In the genomic region with DNA sequence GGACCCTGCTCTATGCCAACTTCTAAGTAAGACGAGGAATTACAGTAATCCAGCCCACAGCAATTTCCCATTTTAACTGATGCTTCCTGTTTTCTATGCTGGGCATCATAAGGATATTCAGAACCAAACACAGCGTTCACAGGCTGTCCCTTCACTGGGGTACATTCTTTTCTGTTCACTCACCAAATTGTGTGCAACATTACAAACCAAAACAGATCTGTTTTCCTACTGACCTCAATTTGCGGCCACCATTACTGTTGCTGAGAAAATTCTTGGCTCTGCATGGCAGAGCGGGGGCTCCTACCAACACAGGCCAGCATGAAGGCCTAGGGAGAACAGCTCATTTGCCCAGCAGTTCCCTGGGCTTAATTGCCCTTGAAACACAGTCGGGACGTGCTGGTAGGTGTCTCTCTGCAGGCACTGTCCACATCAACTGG, we compare ENCODE assay signal across 9 cellular contexts.
DNase-seq lines count a peak whose midpoint lies in the region; FAIRE-seq and TF ChIP-seq lines count a peak whose summit lies in the region.
"Had no signal": no experiment of that assay in that cellular context is flagged by ENCODE, and none has a peak within 500 bp of the region (broad histone marks: within the 10 kb centered on the region; RNA-seq: fewer than 3 reads in every experiment).

No MANE protein-coding gene starts in this region.

- in situ Hi-C loops in Caki2 (cut with HindIII; ENCODE audit: low pct_unique_long_range_greater_than_20kb, low sequenced_read_pairs) = no loop called here

- peaks cover 26 to 78% (median 31%) of the 10 kb centered on the region in 3 donors for H3K4me1 ChIP-seq in esophagus squamous epithelium

- no peaks in the 10 kb centered on the region for H3K9me3 Mint-ChIP-seq in progenitor cell of endocrine pancreas (ENCODE audit: low read depth)

- intact Hi-C loops in esophagus squamous epithelium (cut with DNase I) = no loop called here

- H3K4me1 Mint-ChIP-seq in progenitor cell of endocrine pancreas (ENCODE audit: low read depth) = peaks cover 20% of the 10 kb centered on the region

- no peaks in the 10 kb centered on the region for H3K36me3 ChIP-seq in esophagus squamous epithelium

- TF ChIP-seq POLR2A in esophagus squamous epithelium (IDR thresholded peaks at IDR 0.05) (no peak), GM12892 (IDR thresholded peaks at IDR 0.05; ENCODE audit: low read depth, low read length) (no peak)

- H3K27ac ChIP-seq in esophagus squamous epithelium = peak overlapping the region in 3 of 4 donors; percentile 74 to 79 (median 74)

- H3K27me3 Mint-ChIP-seq in progenitor cell of endocrine pancreas = no peaks in the 10 kb centered on the region

- H3K36me3 Mint-ChIP-seq in progenitor cell of endocrine pancreas (ENCODE audit: insufficient read depth) = no peaks in the 10 kb centered on the region

- H3K9me3 ChIP-seq in esophagus squamous epithelium = no peaks in the 10 kb centered on the region

- H3K27me3 ChIP-seq in esophagus squamous epithelium = no peaks in the 10 kb centered on the region

- 56 to 63% methylated on average over 5 to 6 of the region's 6 CpGs for WGBS in esophagus squamous epithelium, 2 donors

- H3K4me3 Mint-ChIP-seq in progenitor cell of endocrine pancreas (ENCODE audit: low read depth) = no peak overlapping the region

- no peak overlapping the region for H3K4me3 ChIP-seq in esophagus squamous epithelium

- DNase-seq in Caki2 (ENCODE audit: low read depth) = peak; percentile 77
- DNase-seq in RCC 7860 (ENCODE audit: low spot score) = peak; percentile 92
- no peak for DNase-seq in esophagus squamous epithelium (lab: John Stamatoyannopoulos, UW)
- no peak for DNase-seq in progenitor cell of endocrine pancreas (ENCODE audit: low spot score, unreplicated experiment)
- no peak for DNase-seq in OCI-M2 (lab: John Stamatoyannopoulos, UW; ENCODE audit: unreplicated experiment)
- no peak for DNase-seq in activated CD4-positive, alpha-beta T cell treated with anti-CD3 and anti-CD28 coated beads, Interleukin-2, amount 50 U/mL, for 4 hours
- DNase-seq in GM12892 (ENCODE audit: insufficient read length) = no peak
- DNase-seq in activated CD8-positive, alpha-beta memory T cell treated with anti-CD3 and anti-CD28 coated beads for 24 hours = no peak
- DNase-seq: stimulated activated CD4-positive, alpha-beta T cell treated with anti-CD3 and anti-CD28 coated beads, Interleukin-4, amount 100 ng/mL, for 4 hours had no signal

- FAIRE-seq in RCC 7860 (lab: Jason Lieb, UNC) = peak; percentile 78
- no peak for FAIRE-seq in GM12892 (lab: Jason Lieb, UNC)

- TF ChIP-seq CTCF in esophagus squamous epithelium (IDR thresholded peaks at IDR 0.05) = no peak
- no peak for TF ChIP-seq CTCF in progenitor cell of endocrine pancreas (IDR thresholded peaks at IDR 0.05; ENCODE audit: unreplicated experiment)

- peak overlapping the region; percentile 75 for H3K27ac Mint-ChIP-seq in progenitor cell of endocrine pancreas

Comparison
In these comparisons a context has a peak if more than half of its experiments do, and no peak if none do; other contexts are left out.
1. DNase-seq: peak in Caki2 (single experiment) and RCC 7860 (single experiment); none in esophagus squamous epithelium (single experiment), progenitor cell of endocrine pancreas (single experiment), OCI-M2 (single experiment), activated CD4-positive, alpha-beta T cell treated with anti-CD3 and anti-CD28 coated beads, Interleukin-2, amount 50 U/mL, for 4 hours (0 of 2), GM12892 (single experiment) and activated CD8-positive, alpha-beta memory T cell treated with anti-CD3 and anti-CD28 coated beads for 24 hours (single experiment).